Comparison of ENCODE assay signal across 19 cellular contexts in the genomic region with DNA sequence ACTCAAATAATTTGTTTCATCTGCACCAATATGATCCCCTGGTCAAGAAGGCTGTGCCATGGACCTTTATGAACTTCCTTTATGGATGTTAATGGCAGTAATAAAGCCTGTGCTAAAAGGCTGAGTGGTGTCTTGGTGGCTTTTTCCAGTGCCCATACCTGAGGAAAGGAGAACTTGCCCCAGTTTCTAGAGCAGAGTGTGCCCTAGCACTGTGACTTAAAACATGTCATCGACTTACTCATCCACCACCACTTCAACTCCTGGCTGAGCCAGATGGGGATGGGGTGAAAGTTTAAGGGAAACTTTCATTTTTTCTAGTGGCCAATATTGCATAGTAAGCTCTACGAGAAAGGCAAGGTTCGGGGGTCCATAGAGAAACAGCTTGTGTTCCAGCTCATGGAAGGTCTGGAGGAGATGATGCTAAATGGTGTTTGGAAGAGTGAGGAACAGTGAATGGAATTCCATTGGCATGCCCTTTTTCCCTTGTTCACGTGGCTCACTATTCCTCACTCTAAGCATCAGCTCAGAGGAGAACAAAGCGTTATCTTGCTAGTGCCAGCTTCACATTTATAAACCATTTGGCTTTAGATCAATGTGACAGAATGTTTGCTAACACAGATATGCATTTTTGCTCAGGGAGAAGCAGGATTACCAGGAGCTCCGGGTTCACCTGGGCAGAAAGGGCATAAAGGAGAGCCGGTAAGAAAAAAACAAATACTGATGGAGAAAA.
"Had no signal": no experiment of that assay in that cellular context is flagged by ENCODE, and none has a peak within 500 bp of the region (broad histone marks: within the 10 kb centered on the region; RNA-seq: fewer than 3 reads in every experiment).

No MANE protein-coding gene starts in this region.

- H3K9me3 ChIP-seq: pancreas, sigmoid colon, thyroid gland, uterus had no signal

- H3K27me3 ChIP-seq: pancreas, sigmoid colon, thyroid gland, uterus had no signal

- H3K36me3 ChIP-seq: pancreas, sigmoid colon, thyroid gland, uterus, WERI-Rb-1 had no signal

- H3K4me3 ChIP-seq: pancreas, sigmoid colon, thyroid gland, uterus had no signal

- H3K4me1 Mint-ChIP-seq: neural crest cell had no signal

- H3K4me3 Mint-ChIP-seq: neural crest cell had no signal

- H3K27ac ChIP-seq: foreskin keratinocyte, pancreas, sigmoid colon, thyroid gland, uterus, WERI-Rb-1 had no signal

- H3K9me3 Mint-ChIP-seq: neural crest cell had no signal

- DNase-seq: activated CD4-positive, alpha-beta T cell treated with anti-CD3 and anti-CD28 coated beads for 1 hour; activated CD8-positive, alpha-beta memory T cell treated with anti-CD3 and anti-CD28 coated beads for 24 hours; activated CD8-positive, alpha-beta memory T cell treated with anti-CD3 and anti-CD28 coated beads, Interleukin-2, amount 50 U/mL, for 48 hours; activated effector memory CD4-positive, alpha-beta T cell treated with anti-CD3 and anti-CD28 coated beads, Interleukin-2, amount 50 U/mL, for 16 hours; activated naive CD4-positive, alpha-beta T cell treated with anti-CD3 and anti-CD28 coated beads, Interleukin-2, amount 50 U/mL, for 16 hours; activated T-cell treated with anti-CD3 and anti-CD28 coated beads, Interleukin-2, amount 50 U/mL, for 48 hours; aorta; hippocampal formation; left cardiac atrium; sigmoid colon; stimulated activated naive CD4-positive, alpha-beta T cell; SW 1271; T-helper 2 cell; thyroid gland; uterus; WERI-Rb-1 had no signal

- H3K4me1 ChIP-seq: foreskin keratinocyte, pancreas, sigmoid colon, thyroid gland, uterus had no signal

- ATAC-seq: foreskin keratinocyte had no signal
